29 cellular contexts compared by ENCODE assay signal in the genomic region with DNA sequence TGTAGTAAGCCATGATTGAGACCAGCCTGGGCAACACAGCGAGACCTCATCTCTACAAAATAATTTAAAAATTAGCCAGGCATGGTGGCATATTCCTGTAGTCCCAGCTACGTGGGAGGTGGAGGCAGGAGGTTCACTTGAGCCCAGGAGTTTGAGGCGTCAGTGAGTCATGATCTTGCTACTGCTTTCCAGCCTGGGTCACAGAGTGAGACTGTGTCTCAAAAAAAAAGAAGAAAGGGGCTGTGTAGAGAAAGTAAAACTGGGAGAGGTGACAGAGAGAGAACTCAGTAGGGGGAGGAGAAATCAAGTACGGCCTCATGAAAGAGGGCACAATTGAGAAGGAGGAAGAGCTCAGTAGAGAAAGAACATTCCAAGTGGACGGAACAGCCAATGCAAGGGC. TPM values are rescaled to one million over a fixed set of nuclear protein-coding genes. Genes with fewer than 3 reads are reported as not detected.
DNase-seq lines count a peak whose midpoint lies in the region; ATAC-seq, FAIRE-seq and TF ChIP-seq lines count a peak whose summit lies in the region.
"Had no signal": no experiment of that assay in that cellular context is flagged by ENCODE, and none has a peak within 500 bp of the region (broad histone marks: within the 10 kb centered on the region; RNA-seq: fewer than 3 reads in every experiment).

No MANE protein-coding gene starts in this region.

- TF ChIP-seq CTCF in GM12865 (IDR thresholded peaks at IDR 0.05; ENCODE audit: insufficient read depth, low read depth, low read length, missing control alignments) (no peak), astrocyte (IDR thresholded peaks at IDR 0.05; ENCODE audit: insufficient read depth, low read depth, low read length) (no peak)

- H4K20me1 ChIP-seq in astrocyte (ENCODE audit: insufficient read depth, low read length): peaks cover 39% of the 10 kb centered on the region

- H2AFZ ChIP-seq in astrocyte (ENCODE audit: low read depth, low read length): no peak overlapping the region
- H2AFZ ChIP-seq: hepatocyte had no signal

- peaks cover 30% of the 10 kb centered on the region for H3K4me1 ChIP-seq in SJSA1 (replicated peaks)
- H3K4me1 ChIP-seq in astrocyte (ENCODE audit: insufficient read depth, low read length): no peaks in the 10 kb centered on the region
- H3K4me1 ChIP-seq: A549, BE2C had no signal

- no peak for ATAC-seq in GM21576 (IDR thresholded peaks at IDR 0.05; ENCODE audit: unreplicated experiment)
- ATAC-seq: A549, body of pancreas, esophagus mucosa, HCT116, left ventricle myocardium superior, right lobe of liver, WTC11 had no signal

- H3K79me2 ChIP-seq in astrocyte (ENCODE audit: insufficient read depth, low read length): peaks cover 45% of the 10 kb centered on the region

- H3K27ac ChIP-seq in SJSA1 (peak overlapping the region; percentile 16), astrocyte (ENCODE audit: low read depth, low read length) (no peak overlapping the region)
- H3K27ac ChIP-seq: A549, body of pancreas, hepatocyte, right lobe of liver, SK-N-MC had no signal

- FAIRE-seq in astrocyte (lab: Jason Lieb, UNC): no peak
- FAIRE-seq: A549 had no signal

- H3K36me3 ChIP-seq in SJSA1 (peaks cover 14% of the 10 kb centered on the region), astrocyte (ENCODE audit: insufficient read depth, low read length) (peaks cover 10% of the 10 kb centered on the region)

- H3K27me3 ChIP-seq in SJSA1 (replicated peaks) (no peaks in the 10 kb centered on the region), astrocyte (ENCODE audit: insufficient read depth, low read length) (no peaks in the 10 kb centered on the region)
- H3K27me3 ChIP-seq: BE2C, body of pancreas, hepatocyte, right lobe of liver had no signal

- no peaks in the 10 kb centered on the region for H3K27me3 Mint-ChIP-seq in astrocyte (ENCODE audit: low read depth, unreplicated experiment)

- no peak overlapping the region for H3K9ac ChIP-seq in astrocyte (ENCODE audit: low read length)

- H3K9me3 Mint-ChIP-seq in astrocyte (ENCODE audit: unreplicated experiment): peaks cover 2% of the 10 kb centered on the region
- H3K9me3 Mint-ChIP-seq: nephron progenitor cell, WTC11 had no signal

- peak overlapping the region; percentile 71 for H3K4me3 Mint-ChIP-seq in astrocyte (ENCODE audit: unreplicated experiment)
- H3K4me3 Mint-ChIP-seq: nephron progenitor cell, WTC11 had no signal

- H3K4me2 ChIP-seq in astrocyte (ENCODE audit: low read length): no peak overlapping the region
- H3K4me2 ChIP-seq: A549, hepatocyte had no signal

- no peak overlapping the region for H3K27ac Mint-ChIP-seq in astrocyte (ENCODE audit: unreplicated experiment)
- H3K27ac Mint-ChIP-seq: nephron progenitor cell, WTC11 had no signal

- H3K9me3 ChIP-seq in SJSA1 (replicated peaks) (no peaks in the 10 kb centered on the region), astrocyte (ENCODE audit: insufficient read depth, low read depth, low read length) (no peaks in the 10 kb centered on the region)
- H3K9me3 ChIP-seq: A549, BE2C, body of pancreas, right lobe of liver had no signal

- H3K4me1 Mint-ChIP-seq in astrocyte (ENCODE audit: low read depth, unreplicated experiment): peaks cover 8% of the 10 kb centered on the region
- H3K4me1 Mint-ChIP-seq: WTC11 had no signal

- peaks cover 14% of the 10 kb centered on the region for H3K36me3 Mint-ChIP-seq in astrocyte (ENCODE audit: low read depth, unreplicated experiment)

- H3K4me3 ChIP-seq in GM12865 (ENCODE audit: low read depth, low read length) (no peak overlapping the region), SJSA1 (no peak overlapping the region), astrocyte (ENCODE audit: insufficient read depth, low read depth, low read length) (no peak overlapping the region)
- H3K4me3 ChIP-seq: A549, body of pancreas, hepatocyte, right lobe of liver, SK-N-MC had no signal

- DNase-seq in activated CD4-positive, alpha-beta T cell treated with anti-CD3 and anti-CD28 coated beads for 48 hours: peak; percentile 30
- no peak for DNase-seq in activated CD4-positive, alpha-beta T cell treated with anti-CD3 and anti-CD28 coated beads, Interleukin-2, amount 50 U/mL, for 1 hour
- DNase-seq in GM12865 (ENCODE audit: low read depth) (peak; percentile 41), SJSA1 (ENCODE audit: low read depth in 1 of 2, low spot score in 2 of 2) (peak; percentile 34 to 53), astrocyte (ENCODE audit: low read depth) (no peak), kidney tubule cell (ENCODE audit: low spot score) (no peak), D341Med (ENCODE audit: low spot score) (no peak)
- DNase-seq: BE2C; body of pancreas; COR-L47; effector memory CD4-positive, alpha-beta T cell; foreskin melanocyte; KG1; left ventricle myocardium superior; MV-4-11; NCI-H1694; NCI-H2171 treated with DMSO at 0.1 percent for 48 hours; NCI-H524 treated with DMSO at 0.1 percent for 48 hours; nephron progenitor cell; right lobe of liver; RPMI8226; T-helper 9 cell had no signal

RNA-seq across cellular contexts. Expression of a gene that starts 12.4 kb away (rescaled TPM):
- 4.0 and 4.8 TPM in 2 replicates for total RNA-seq in SJSA1 (2014; rRNA removed; shearing (Covaris generic))
- 19.9 and 23.1 TPM in 2 replicates for total RNA-seq in astrocyte

RNA-seq across cellular contexts. Expression of a gene that starts 12.4 kb away (rescaled TPM):
- 50.8 and 60.9 TPM in 2 replicates for total RNA-seq in SJSA1 (2014; rRNA removed; shearing (Covaris generic))
- total RNA-seq in astrocyte: 34.9 and 37.8 TPM in 2 replicates

RNA-seq across cellular contexts. Expression of a gene that starts 55.6 kb away (rescaled TPM):
- total RNA-seq in SJSA1 (2014; rRNA removed; shearing (Covaris generic)): 4.6 and 7.4 TPM in 2 replicates
- 7.8 and 8.0 TPM in 2 replicates for total RNA-seq in astrocyte

Comparison
In these comparisons a context has a peak if more than half of its experiments do, and no peak if none do; other contexts are left out.
1. DNase-seq: peak in activated CD4-positive, alpha-beta T cell treated with anti-CD3 and anti-CD28 coated beads for 48 hours (single experiment), GM12865 (single experiment) and SJSA1 (2 of 2); none in activated CD4-positive, alpha-beta T cell treated with anti-CD3 and anti-CD28 coated beads, Interleukin-2, amount 50 U/mL, for 1 hour (single experiment), astrocyte (single experiment), kidney tubule cell (single experiment) and D341Med (single experiment).